11 cellular contexts compared by ENCODE assay signal in the genomic region with DNA sequence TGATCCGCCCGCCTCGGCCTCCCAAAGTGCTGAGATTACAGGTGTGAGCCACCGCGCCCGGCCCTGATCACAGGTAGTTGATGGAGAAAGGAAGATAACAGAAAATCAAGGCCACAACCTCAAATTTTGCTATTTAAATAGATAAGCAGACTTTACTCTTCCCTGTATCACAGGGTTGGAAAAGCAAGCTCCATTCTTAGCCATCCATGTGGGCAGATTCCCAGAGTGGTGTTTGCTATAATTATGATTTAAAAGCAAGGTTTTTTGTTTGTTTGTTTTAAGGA. TPM values are rescaled to one million over a fixed set of nuclear protein-coding genes. Genes with fewer than 3 reads are reported as not detected.
A peak's percentile ranks its signal among the peaks of the same experiment; 100 is the strongest.
DNase-seq lines count a peak whose midpoint lies in the region; ATAC-seq, FAIRE-seq and TF ChIP-seq lines count a peak whose summit lies in the region.
"Had no signal": no experiment of that assay in that cellular context is flagged by ENCODE, and none has a peak within 500 bp of the region (broad histone marks: within the 10 kb centered on the region; RNA-seq: fewer than 3 reads in every experiment).

No MANE protein-coding gene starts in this region.

- TF ChIP-seq POLR2A in tibial nerve (IDR thresholded peaks at IDR 0.05) (no peak), H54 (IDR thresholded peaks at IDR 0.05; ENCODE audit: low read depth, low read length) (no peak)

- TF ChIP-seq EP300 in tibial nerve (IDR thresholded peaks at IDR 0.05), result no peak

- peak overlapping the region; percentile 80 for H3K27ac Mint-ChIP-seq in activated naive CD4-positive, alpha-beta T cell treated with anti-CD3 and anti-CD28 coated beads, Interleukin-2, amount 10 ng/mL, durations not matched to agents 7 days and 5 days
- H3K27ac Mint-ChIP-seq in activated CD4-positive, alpha-beta memory T cell treated with anti-CD3 and anti-CD28 coated beads, Interleukin-2, amount 10 ng/mL, durations not matched to agents 7 days and 5 days, result peak overlapping the region; percentile 65

- H3K4me3 Mint-ChIP-seq in activated naive CD4-positive, alpha-beta T cell treated with anti-CD3 and anti-CD28 coated beads, Interleukin-2, amount 10 ng/mL, durations not matched to agents 7 days and 5 days, result no peak overlapping the region
- no peak overlapping the region for H3K4me3 Mint-ChIP-seq in activated CD4-positive, alpha-beta memory T cell treated with anti-CD3 and anti-CD28 coated beads, Interleukin-2, amount 10 ng/mL, durations not matched to agents 7 days and 5 days

- H3K9me3 ChIP-seq in lower lobe of right lung, result no peaks in the 10 kb centered on the region
- H3K9me3 ChIP-seq in tibial nerve, result no peaks in the 10 kb centered on the region

- no peaks in the 10 kb centered on the region for H3K9me3 Mint-ChIP-seq in activated naive CD4-positive, alpha-beta T cell treated with anti-CD3 and anti-CD28 coated beads, Interleukin-2, amount 10 ng/mL, durations not matched to agents 7 days and 5 days
- H3K9me3 Mint-ChIP-seq in activated CD4-positive, alpha-beta memory T cell treated with anti-CD3 and anti-CD28 coated beads, Interleukin-2, amount 10 ng/mL, durations not matched to agents 7 days and 5 days, result no peaks in the 10 kb centered on the region
- H3K9me3 Mint-ChIP-seq: naive B cell had no signal

- no peaks in the 10 kb centered on the region for H3K27me3 Mint-ChIP-seq in activated naive CD4-positive, alpha-beta T cell treated with anti-CD3 and anti-CD28 coated beads, Interleukin-2, amount 10 ng/mL, durations not matched to agents 7 days and 5 days
- no peaks in the 10 kb centered on the region for H3K27me3 Mint-ChIP-seq in activated CD4-positive, alpha-beta memory T cell treated with anti-CD3 and anti-CD28 coated beads, Interleukin-2, amount 10 ng/mL, durations not matched to agents 7 days and 5 days
- H3K27me3 Mint-ChIP-seq: naive B cell had no signal

- FAIRE-seq in H54 (lab: Jason Lieb, UNC), result no peak

- H3K27me3 ChIP-seq in lower lobe of right lung (ENCODE audit: low read depth) (no peaks in the 10 kb centered on the region), tibial nerve (no peaks in the 10 kb centered on the region), brain microvascular endothelial cell (replicated peaks) (no peaks in the 10 kb centered on the region)

- no peak for TF ChIP-seq CTCF in lower lobe of right lung (IDR thresholded peaks at IDR 0.05)
- no peak for TF ChIP-seq CTCF in tibial nerve (IDR thresholded peaks at IDR 0.05)
- no peak for TF ChIP-seq CTCF in brain microvascular endothelial cell (IDR thresholded peaks at IDR 0.05; ENCODE audit: low read depth, low read length, missing control alignments)

- intact Hi-C loops in lower lobe of right lung (cut with DNase I), result no loop called here

- POLR2A ChIA-PET in activated CD4-positive, alpha-beta memory T cell treated with anti-CD3 and anti-CD28 coated beads, Interleukin-2, amount 10 ng/mL, durations not matched to agents 7 days and 5 days (lab: Charles Lee), result interaction anchor here (1.0 to 29.7 kb wide), 7 partner anchors 11 to 229 kb away, joined by 3 to 2499 read pairs (median 3); partner anchors contain the start of genes CLTC, PTRH2 and VMP1

- peaks cover 82% of the 10 kb centered on the region for H3K4me1 Mint-ChIP-seq in activated naive CD4-positive, alpha-beta T cell treated with anti-CD3 and anti-CD28 coated beads, Interleukin-2, amount 10 ng/mL, durations not matched to agents 7 days and 5 days
- H3K4me1 Mint-ChIP-seq in activated CD4-positive, alpha-beta memory T cell treated with anti-CD3 and anti-CD28 coated beads, Interleukin-2, amount 10 ng/mL, durations not matched to agents 7 days and 5 days, result peaks cover 75% of the 10 kb centered on the region

- H3K4me3 ChIP-seq in lower lobe of right lung (no peak overlapping the region), tibial nerve (no peak overlapping the region), brain microvascular endothelial cell (ENCODE audit: low read depth, low read length) (no peak overlapping the region)

- CTCF ChIA-PET in activated naive CD4-positive, alpha-beta T cell treated with anti-CD3 and anti-CD28 coated beads, Interleukin-2, amount 10 ng/mL, durations not matched to agents 7 days and 5 days (lab: Charles Lee), result interaction anchor here (0.6 to 10.2 kb wide), 6 partner anchors 11 to 226 kb away, joined by 3 to 81 read pairs (median 7); no protein-coding TSS in a partner anchor
- CTCF ChIA-PET in activated CD4-positive, alpha-beta memory T cell treated with anti-CD3 and anti-CD28 coated beads, Interleukin-2, amount 10 ng/mL, durations not matched to agents 7 days and 5 days (lab: Charles Lee), result interaction anchor here (0.8 to 1.9 kb wide), 4 partner anchors 9 to 20 kb away, joined by 3 to 6 read pairs (median 4); no protein-coding TSS in a partner anchor

- peaks cover 6% of the 10 kb centered on the region for H3K36me3 Mint-ChIP-seq in activated naive CD4-positive, alpha-beta T cell treated with anti-CD3 and anti-CD28 coated beads, Interleukin-2, amount 10 ng/mL, durations not matched to agents 7 days and 5 days
- H3K36me3 Mint-ChIP-seq in activated CD4-positive, alpha-beta memory T cell treated with anti-CD3 and anti-CD28 coated beads, Interleukin-2, amount 10 ng/mL, durations not matched to agents 7 days and 5 days (ENCODE audit: low read depth), result peaks cover 4% of the 10 kb centered on the region
- H3K36me3 Mint-ChIP-seq: naive B cell had no signal

- H3K4me1 ChIP-seq in lower lobe of right lung (peaks cover 81% of the 10 kb centered on the region), tibial nerve (peaks cover 0 to 72% (median 42%) of the 10 kb centered on the region in 4 donors)

- ATAC-seq in lower lobe of right lung (no peak), HG02588 (IDR thresholded peaks at IDR 0.05; ENCODE audit: unreplicated experiment) (no peak)

- in situ Hi-C loops in brain microvascular endothelial cell (cut with HindIII; ENCODE audit: low pct_ligation_motif_present, low sequenced_read_pairs), result loop anchor here (10.0 kb wide), 1 partner anchor 74 kb away; no protein-coding TSS in a partner anchor

- H3K27ac ChIP-seq in lower lobe of right lung (peak overlapping the region; percentile 84), tibial nerve (peak overlapping the region in 3 of 4 donors; percentile 76 to 97 (median 87)), brain microvascular endothelial cell (no peak overlapping the region)
- H3K27ac ChIP-seq: WERI-Rb-1 had no signal

- WGBS in tibial nerve, 2 donors, result 87 to 98% methylated on average over 6 of the region's 6 CpGs

- no peaks in the 10 kb centered on the region for H3K36me3 ChIP-seq in lower lobe of right lung
- no peaks in the 10 kb centered on the region for H3K36me3 ChIP-seq in tibial nerve
- no peaks in the 10 kb centered on the region for H3K36me3 ChIP-seq in brain microvascular endothelial cell (replicated peaks)
- H3K36me3 ChIP-seq: WERI-Rb-1 had no signal

- DNase-seq in activated naive CD4-positive, alpha-beta T cell treated with anti-CD3 and anti-CD28 coated beads, Interleukin-2, amount 10 ng/mL, durations not matched to agents 7 days and 5 days, result no peak
- DNase-seq in activated naive CD4-positive, alpha-beta T cell treated with anti-CD3 and anti-CD28 coated beads, Interleukin-2, amount 50 U/mL, for 16 hours, result no peak
- no peak for DNase-seq in activated CD4-positive, alpha-beta memory T cell treated with anti-CD3 and anti-CD28 coated beads, Interleukin-2, amount 10 ng/mL, durations not matched to agents 7 days and 5 days
- DNase-seq in lower lobe of right lung, result no peak
- no peak for DNase-seq in tibial nerve (ENCODE audit: low spot score in 2 of 2)
- DNase-seq in H54 (ENCODE audit: insufficient read length, low spot score), result no peak
- no peak for DNase-seq in brain microvascular endothelial cell
- DNase-seq: cortex of kidney, naive B cell, WERI-Rb-1 had no signal

RNA-seq across cellular contexts. Expression of gene TUBD1, which starts 44.4 kb away (rescaled TPM):
- 10 to 100 TPM; 11.4 to 11.7 TPM for total RNA-seq in activated CD4-positive, alpha-beta memory T cell treated with anti-CD3 and anti-CD28 coated beads, Interleukin-2, amount 10 ng/mL, durations not matched to agents 7 days and 5 days
- total RNA-seq in lower lobe of right lung (14.7 TPM), tibial nerve (10 to 100 TPM in 2 of 4 donors, 1 to 10 TPM in 2; 4.2 to 16.5 (median 8.4) TPM)

RNA-seq across cellular contexts. Expression of gene RPS6KB1, which starts 44.6 kb away (rescaled TPM):
- 10 to 100 TPM; 44.3 to 50.1 TPM for total RNA-seq in activated CD4-positive, alpha-beta memory T cell treated with anti-CD3 and anti-CD28 coated beads, Interleukin-2, amount 10 ng/mL, durations not matched to agents 7 days and 5 days
- total RNA-seq in lower lobe of right lung (29.0 TPM), tibial nerve (10 to 100 TPM; 33.6 to 48.3 (median 43.2) TPM)
